Comparison of ENCODE assay signal across 8 cellular contexts in the genomic region with DNA sequence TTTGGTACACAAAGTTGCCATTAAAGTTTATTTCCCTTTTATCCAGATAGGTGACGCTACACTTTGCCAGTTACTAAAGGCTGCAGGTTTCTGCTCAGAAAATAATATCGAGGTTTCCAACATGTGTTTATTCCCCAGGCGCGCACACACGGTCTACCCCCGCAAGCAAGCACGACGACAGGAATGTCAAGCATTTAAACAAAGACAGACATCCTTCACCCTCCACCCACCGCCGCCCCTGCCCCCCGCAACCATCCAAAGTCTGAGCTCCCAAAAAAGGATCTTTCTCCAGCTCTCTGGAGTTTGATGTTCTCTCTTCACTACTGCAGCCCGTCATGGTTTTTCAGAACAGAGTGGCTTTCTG. TPM values are rescaled to one million over a fixed set of nuclear protein-coding genes. Genes with fewer than 3 reads are reported as not detected.
DNase-seq lines count a peak whose midpoint lies in the region; ATAC-seq lines count a peak whose summit lies in the region.

No MANE protein-coding gene starts in this region.

- peak overlapping the region; percentile 79 for H3K14ac ChIP-seq in trophoblast cell (ENCODE audit: low read length)

- H3K23ac ChIP-seq in trophoblast cell (ENCODE audit: low read length) = no peak overlapping the region

- H3K18ac ChIP-seq in trophoblast cell (ENCODE audit: low read length) = peak overlapping the region; percentile 76

- H3K9ac ChIP-seq in NT2/D1 (ENCODE audit: insufficient read length, low read depth) (peak overlapping the region; percentile 85), trophoblast cell (ENCODE audit: low read length) (peak overlapping the region; percentile 77)

- H4K8ac ChIP-seq in trophoblast cell (ENCODE audit: low read depth, low read length) = peak overlapping the region; percentile 37

- H2AK5ac ChIP-seq in trophoblast cell (ENCODE audit: low read length) = no peak overlapping the region

- H2BK12ac ChIP-seq in trophoblast cell (ENCODE audit: low read length) = peak overlapping the region; percentile 53

- H3K9me3 ChIP-seq in NT2/D1 (ENCODE audit: insufficient read depth, low read length) (peaks cover 17% of the 10 kb centered on the region; the same call in 1 of the 2 replicates), esophagus (ENCODE audit: control insufficient read depth in 2 of 2, insufficient read depth in 1 of 2, low read depth in 1 of 2, low read length in 1 of 2) (peaks cover 0 to 10% of the 10 kb centered on the region in 2 donors), trophoblast cell (ENCODE audit: insufficient read depth, low read depth, low read length) (peaks cover 5% of the 10 kb centered on the region)

- H4K12ac ChIP-seq in trophoblast cell (ENCODE audit: low read depth, low read length) = no peak overlapping the region

- H3K4me3 ChIP-seq in NT2/D1 (ENCODE audit: insufficient read length, low read depth) (peak overlapping the region; percentile 80), esophagus (ENCODE audit: low read depth in 1 of 2, low read length in 2 of 2) (peak overlapping the region; percentile 63 to 88), trophoblast cell (ENCODE audit: low read depth, low read length) (peak overlapping the region; percentile 76)

- peak overlapping the region; percentile 84 for H4K91ac ChIP-seq in trophoblast cell (ENCODE audit: low read depth, low read length)

- peak overlapping the region; percentile 90 for H3K4me2 ChIP-seq in trophoblast cell (ENCODE audit: low read length)

- peaks cover 38% of the 10 kb centered on the region for H3K27me3 ChIP-seq in NT2/D1 (ENCODE audit: insufficient read depth, insufficient read length)
- peaks cover 0 to 2% of the 10 kb centered on the region in 2 donors for H3K27me3 ChIP-seq in esophagus (ENCODE audit: control insufficient read depth in 1 of 2, insufficient read depth in 2 of 2, low read length in 2 of 2)
- peaks cover 10% of the 10 kb centered on the region for H3K27me3 ChIP-seq in trophoblast cell (ENCODE audit: insufficient read depth, low read length)

- H3K4me1 ChIP-seq in NT2/D1 (ENCODE audit: insufficient read depth, insufficient read length) = peaks cover 2% of the 10 kb centered on the region
- H3K4me1 ChIP-seq in esophagus (ENCODE audit: control insufficient read depth in 2 of 2, insufficient read depth in 2 of 2, low read length in 1 of 2) = peaks cover 0 to 12% of the 10 kb centered on the region in 2 donors
- H3K4me1 ChIP-seq in trophoblast cell (ENCODE audit: control insufficient read depth in 1 of 2, insufficient read depth in 2 of 2, low read length in 2 of 2) = peaks cover 11 to 14% of the 10 kb centered on the region in 2 experiments

- H2BK120ac ChIP-seq in trophoblast cell (ENCODE audit: insufficient read depth, low read length, poor library complexity) = peak overlapping the region; percentile 39

- H2BK5ac ChIP-seq in trophoblast cell (ENCODE audit: low read depth, low read length, poor library complexity) = peak overlapping the region; percentile 66

- H3K27ac ChIP-seq in esophagus (ENCODE audit: low read depth in 2 of 2, low read length in 1 of 2) = peak overlapping the region; percentile 68 to 76
- peak overlapping the region; percentile 87 for H3K27ac ChIP-seq in trophoblast cell (ENCODE audit: low read depth, low read length)

- H3K79me1 ChIP-seq in trophoblast cell (ENCODE audit: low read length) = peaks cover 46% of the 10 kb centered on the region

- ATAC-seq in HG03460 (IDR thresholded peaks at IDR 0.05; ENCODE audit: unreplicated experiment) (no peak), HG02938 (IDR thresholded peaks at IDR 0.05; ENCODE audit: unreplicated experiment) (no peak)

- peaks cover 15% of the 10 kb centered on the region for H3K36me3 ChIP-seq in NT2/D1 (ENCODE audit: insufficient read depth, insufficient read length, low read length)
- peaks cover 0 to 3% of the 10 kb centered on the region in 2 donors for H3K36me3 ChIP-seq in esophagus (ENCODE audit: control insufficient read depth in 2 of 2, insufficient read depth in 2 of 2, low read length in 1 of 2)
- peaks cover 14 to 19% of the 10 kb centered on the region in 2 experiments for H3K36me3 ChIP-seq in trophoblast cell (ENCODE audit: control insufficient read depth in 1 of 2, insufficient read depth in 2 of 2, low read length in 2 of 2)

- H3K79me2 ChIP-seq in trophoblast cell (ENCODE audit: control insufficient read depth, insufficient read depth, low read length, poor library complexity) = peaks cover 32% of the 10 kb centered on the region

- H2AFZ ChIP-seq in trophoblast cell (ENCODE audit: insufficient read depth, low read length, poor library complexity) = peak overlapping the region; percentile 43

- DNase-seq in EH (ENCODE audit: low read depth) = peak; percentile 22
- DNase-seq in NT2/D1 (ENCODE audit: low read depth, low spot score) = no peak
- no peak for DNase-seq in trophoblast cell
- no peak for DNase-seq in GDM1 (lab: John Stamatoyannopoulos, UW)
- DNase-seq in DMS79 (lab: John Stamatoyannopoulos, UW) = no peak

- H3K4ac ChIP-seq in trophoblast cell (ENCODE audit: low read depth, low read length) = peak overlapping the region; percentile 23

- 1 to 2% methylated on average over 12 of the region's 12 CpGs for WGBS in esophagus, 2 donors
- no CpG with 5 or more reads among the region's 12 CpGs for WGBS in trophoblast cell (ENCODE audit: extremely low coverage, insufficient coverage, insufficient read length)

RNA-seq across cellular contexts. Expression of gene PCDH7, which starts 1.3 kb away (rescaled TPM):
- 1 to 10 TPM; 3.3 to 7.4 TPM for polyA plus RNA-seq in esophagus
- 28.5 and 30.7 TPM in 2 replicates for polyA plus RNA-seq in trophoblast cell (2013)
